ENCODE assay signal across 8 cellular contexts in genomic region chr5:132495063-132495671, GRCh38. TPM values are rescaled to one million over a fixed set of nuclear protein-coding genes. Genes with fewer than 3 reads are reported as not detected.
A peak's percentile ranks its signal among the peaks of the same experiment; 100 is the strongest.
DNase-seq lines count a peak whose midpoint lies in the region; ATAC-seq and TF ChIP-seq lines count a peak whose summit lies in the region.

No MANE protein-coding gene starts in this region.

- H3K36me3 Mint-ChIP-seq in activated T-helper 1 cell treated with anti-CD3 and anti-CD28 coated beads, Interleukin-12 subunit alpha, Interleukin-12 subunit beta, Interleukin-2, Interleukin-4 antibody, amounts not matched to agents 30 ng/mL and 10 ng/mL and 1 ng/mL, durations not matched to agents 14 hours and 24 hours and 36 hours (ENCODE audit: low read depth): no peaks in the 10 kb centered on the region
- peaks cover 38% of the 10 kb centered on the region for H3K36me3 Mint-ChIP-seq in stimulated activated effector memory CD8-positive, alpha-beta T cell treated with anti-CD3 and anti-CD28 coated beads, Interleukin-12 subunit alpha, Interleukin-12 subunit beta, amount 100 ng/mL, for 72 hours

- peak; percentile 4 for ATAC-seq in stimulated activated effector memory CD8-positive, alpha-beta T cell treated with anti-CD3 and anti-CD28 coated beads, Interleukin-12 subunit alpha, Interleukin-12 subunit beta, amount 100 ng/mL, for 72 hours

- peaks cover 75% of the 10 kb centered on the region for H3K4me1 Mint-ChIP-seq in activated T-helper 1 cell treated with anti-CD3 and anti-CD28 coated beads, Interleukin-12 subunit alpha, Interleukin-12 subunit beta, Interleukin-2, Interleukin-4 antibody, amounts not matched to agents 30 ng/mL and 10 ng/mL and 1 ng/mL, durations not matched to agents 14 hours and 24 hours and 36 hours (ENCODE audit: low read depth)
- peaks cover 81% of the 10 kb centered on the region for H3K4me1 Mint-ChIP-seq in stimulated activated effector memory CD8-positive, alpha-beta T cell treated with anti-CD3 and anti-CD28 coated beads, Interleukin-12 subunit alpha, Interleukin-12 subunit beta, amount 100 ng/mL, for 72 hours

- peaks cover 1% of the 10 kb centered on the region for H3K27me3 Mint-ChIP-seq in activated T-helper 1 cell treated with anti-CD3 and anti-CD28 coated beads, Interleukin-12 subunit alpha, Interleukin-12 subunit beta, Interleukin-2, Interleukin-4 antibody, amounts not matched to agents 30 ng/mL and 10 ng/mL and 1 ng/mL, durations not matched to agents 14 hours and 24 hours and 36 hours (ENCODE audit: insufficient read depth)

- intact Hi-C loops in activated T-helper 1 cell treated with anti-CD3 and anti-CD28 coated beads, Interleukin-12 subunit alpha, Interleukin-12 subunit beta, Interleukin-2, Interleukin-4 antibody, amounts not matched to agents 30 ng/mL and 10 ng/mL and 1 ng/mL, durations not matched to agents 14 hours and 24 hours and 36 hours (cut with micrococcal nuclease): loop anchor here (1.0 to 5.0 kb wide), 7 partner anchors 29 to 557 kb away; partner anchors contain the start of genes GDF9, HSPA4, SLC22A4 and UQCRQ

- no peak for TF ChIP-seq CTCF in HL-60 (IDR thresholded peaks at IDR 0.05; ENCODE audit: insufficient read depth, low read length)

- H3K36me3 ChIP-seq in iPS-18a (ENCODE audit: control insufficient read depth, low read depth, low read length): no peaks in the 10 kb centered on the region

- H3K4me3 ChIP-seq in HL-60 (replicated peaks; ENCODE audit: insufficient read depth, low read length): peak overlapping the region; percentile 54
- peak overlapping the region; percentile 86 for H3K4me3 ChIP-seq in iPS-18a (ENCODE audit: low read length)

- H3K27me3 ChIP-seq in HL-60 (ENCODE audit: insufficient read depth, poor library complexity, severe bottlenecking) (no peaks in the 10 kb centered on the region), iPS-18a (ENCODE audit: control insufficient read depth, insufficient read depth, low read length) (peaks cover 32% of the 10 kb centered on the region)

- DNase-seq in HL-60 (ENCODE audit: low read depth in 1 of 2, low spot score in 1 of 2): no peak
- no peak for DNase-seq in activated T-helper 1 cell treated with anti-CD3 and anti-CD28 coated beads, Interleukin-12 subunit alpha, Interleukin-12 subunit beta, Interleukin-2, Interleukin-4 antibody, amounts not matched to agents 30 ng/mL and 10 ng/mL and 1 ng/mL, durations not matched to agents 14 hours and 24 hours and 36 hours (ENCODE audit: low spot score)
- DNase-seq in stimulated activated effector memory CD8-positive, alpha-beta T cell treated with anti-CD3 and anti-CD28 coated beads, Interleukin-12 subunit alpha, Interleukin-12 subunit beta, amount 100 ng/mL, for 72 hours (ENCODE audit: low spot score in 2 of 2): peak in 1 of 2 donors; percentile 55
- DNase-seq in NCI-H1436 treated with DMSO at 0.1 percent for 48 hours (lab: John Stamatoyannopoulos, UW): no peak
- no peak for DNase-seq in NCI-H2227 (lab: John Stamatoyannopoulos, UW; ENCODE audit: unreplicated experiment)
- no peak for DNase-seq in Ammon's horn (ENCODE audit: low spot score)
- DNase-seq in glomerular visceral epithelial cell (ENCODE audit: extremely low spot score): no peak

- no peaks in the 10 kb centered on the region for H3K9me3 ChIP-seq in iPS-18a (ENCODE audit: control insufficient read depth, low read depth, low read length)

- no peaks in the 10 kb centered on the region for H3K9me3 Mint-ChIP-seq in activated T-helper 1 cell treated with anti-CD3 and anti-CD28 coated beads, Interleukin-12 subunit alpha, Interleukin-12 subunit beta, Interleukin-2, Interleukin-4 antibody, amounts not matched to agents 30 ng/mL and 10 ng/mL and 1 ng/mL, durations not matched to agents 14 hours and 24 hours and 36 hours
- no peaks in the 10 kb centered on the region for H3K9me3 Mint-ChIP-seq in stimulated activated effector memory CD8-positive, alpha-beta T cell treated with anti-CD3 and anti-CD28 coated beads, Interleukin-12 subunit alpha, Interleukin-12 subunit beta, amount 100 ng/mL, for 72 hours

- peak overlapping the region; percentile 90 for H3K27ac Mint-ChIP-seq in activated T-helper 1 cell treated with anti-CD3 and anti-CD28 coated beads, Interleukin-12 subunit alpha, Interleukin-12 subunit beta, Interleukin-2, Interleukin-4 antibody, amounts not matched to agents 30 ng/mL and 10 ng/mL and 1 ng/mL, durations not matched to agents 14 hours and 24 hours and 36 hours
- H3K27ac Mint-ChIP-seq in stimulated activated effector memory CD8-positive, alpha-beta T cell treated with anti-CD3 and anti-CD28 coated beads, Interleukin-12 subunit alpha, Interleukin-12 subunit beta, amount 100 ng/mL, for 72 hours: peak overlapping the region; percentile 95

- H3K9ac ChIP-seq in iPS-18a (ENCODE audit: low read length): peak overlapping the region; percentile 25

- H3K4me1 ChIP-seq in iPS-18a (ENCODE audit: control insufficient read depth, low read depth, low read length): peaks cover 16% of the 10 kb centered on the region

- H3K4me3 Mint-ChIP-seq in activated T-helper 1 cell treated with anti-CD3 and anti-CD28 coated beads, Interleukin-12 subunit alpha, Interleukin-12 subunit beta, Interleukin-2, Interleukin-4 antibody, amounts not matched to agents 30 ng/mL and 10 ng/mL and 1 ng/mL, durations not matched to agents 14 hours and 24 hours and 36 hours: peak overlapping the region; percentile 93
- peak overlapping the region; percentile 85 for H3K4me3 Mint-ChIP-seq in stimulated activated effector memory CD8-positive, alpha-beta T cell treated with anti-CD3 and anti-CD28 coated beads, Interleukin-12 subunit alpha, Interleukin-12 subunit beta, amount 100 ng/mL, for 72 hours

- H3K27ac ChIP-seq in HL-60 (replicated peaks) (peak overlapping the region; percentile 84), iPS-18a (ENCODE audit: low read length) (no peak overlapping the region)

RNA-seq across cellular contexts. Expression of gene IRF1, which starts 4.6 kb away (rescaled TPM):
- 190 and 198 TPM in 2 replicates for total RNA-seq in activated T-helper 1 cell treated with anti-CD3 and anti-CD28 coated beads, Interleukin-12 subunit alpha, Interleukin-12 subunit beta, Interleukin-2, Interleukin-4 antibody, amounts not matched to agents 30 ng/mL and 10 ng/mL and 1 ng/mL, durations not matched to agents 14 hours and 24 hours and 36 hours

RNA-seq across cellular contexts. Expression of gene IL5, which starts 48.2 kb away (rescaled TPM):
- total RNA-seq in activated T-helper 1 cell treated with anti-CD3 and anti-CD28 coated beads, Interleukin-12 subunit alpha, Interleukin-12 subunit beta, Interleukin-2, Interleukin-4 antibody, amounts not matched to agents 30 ng/mL and 10 ng/mL and 1 ng/mL, durations not matched to agents 14 hours and 24 hours and 36 hours: 1.5 and 2.2 TPM in 2 replicates
